ENCODE assay signal across 3 cellular contexts in the genomic region with DNA sequence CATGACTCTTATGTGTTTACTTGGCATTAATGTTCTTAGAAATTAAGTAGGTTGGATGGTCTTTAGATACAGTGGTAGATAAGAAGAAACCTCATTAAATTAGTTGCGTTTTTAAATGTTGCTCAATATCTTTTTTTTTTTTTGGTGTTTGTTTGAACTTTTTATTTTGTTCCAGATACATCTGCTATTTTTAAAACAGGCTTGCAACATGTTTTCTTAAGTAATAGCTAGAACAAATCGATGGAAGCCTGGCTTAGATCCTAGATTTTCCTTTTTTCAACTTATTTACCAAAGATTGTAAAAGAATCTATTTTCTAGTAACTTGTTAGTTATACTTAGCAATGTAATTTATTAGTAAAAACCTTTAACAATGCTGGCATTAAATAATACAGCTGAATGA.
TF ChIP-seq lines count a peak whose summit lies in the region.

No MANE protein-coding gene starts in this region.

TF ChIP-seq in liver, 16 proteins besides CTCF, POLR2A, EP300 and RAD21:
- TF ChIP-seq FOXA1 (IDR thresholded peaks at IDR 0.05) (no peak), RXRA (IDR thresholded peaks at IDR 0.05) (peak; percentile 32 to 42), NR2F2 (IDR thresholded peaks at IDR 0.05) (no peak), HNF4G (IDR thresholded peaks at IDR 0.05) (no peak), EGR1 (IDR thresholded peaks at IDR 0.05; ENCODE audit: low read depth in 2 of 2) (no peak), FOXA2 (IDR thresholded peaks at IDR 0.05) (no peak), TAF1 (conservative IDR thresholded peaks at IDR 0.05) (no peak), JUND (IDR thresholded peaks at IDR 0.05) (no peak), MAX (IDR thresholded peaks at IDR 0.05) (peak; percentile 14), HNF4A (conservative IDR thresholded peaks at IDR 0.05) (peak; percentile 32 to 52), REST (IDR thresholded peaks at IDR 0.05) (no peak)
- TF ChIP-seq, protein P1, sequence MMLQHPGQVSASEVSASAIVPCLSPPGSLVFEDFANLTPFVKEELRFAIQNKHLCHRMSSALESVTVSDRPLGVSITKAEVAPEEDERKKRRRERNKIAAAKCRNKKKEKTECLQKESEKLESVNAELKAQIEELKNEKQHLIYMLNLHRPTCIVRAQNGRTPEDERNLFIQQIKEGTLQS (IDR thresholded peaks at IDR 0.05) = peak; percentile 15
TF ChIP-seq in liver: peak in this region for 4.

TF ChIP-seq in HepG2, 621 proteins besides CTCF, POLR2A, EP300 and RAD21 (continues in another document):
- TF ChIP-seq RBAK (CRISPR knock-in tag; IDR thresholded peaks at IDR 0.05) (no peak), ZBTB43 (CRISPR knock-in tag; conservative IDR thresholded peaks at IDR 0.05) (no peak), RFX3 (CRISPR knock-in tag; IDR thresholded peaks at IDR 0.05) (no peak), MEF2D (CRISPR knock-in tag; IDR thresholded peaks at IDR 0.05) (no peak), ZNF883 (CRISPR knock-in tag; IDR thresholded peaks at IDR 0.05; ENCODE audit: not compliant biosample characterization) (no peak), ZNF280B (CRISPR knock-in tag; IDR thresholded peaks at IDR 0.05; ENCODE audit: borderline replicate concordance) (no peak), FOXO1 (CRISPR knock-in tag; IDR thresholded peaks at IDR 0.05) (no peak), RFXANK (CRISPR knock-in tag; IDR thresholded peaks at IDR 0.05) (no peak), ZFP37 (CRISPR knock-in tag; IDR thresholded peaks at IDR 0.05; ENCODE audit: borderline replicate concordance) (no peak), ZNF782 (CRISPR knock-in tag; IDR thresholded peaks at IDR 0.05; ENCODE audit: borderline replicate concordance) (no peak), NFIB (CRISPR knock-in tag; IDR thresholded peaks at IDR 0.05; ENCODE audit: borderline replicate concordance) (no peak)
- TF ChIP-seq, protein P2, sequence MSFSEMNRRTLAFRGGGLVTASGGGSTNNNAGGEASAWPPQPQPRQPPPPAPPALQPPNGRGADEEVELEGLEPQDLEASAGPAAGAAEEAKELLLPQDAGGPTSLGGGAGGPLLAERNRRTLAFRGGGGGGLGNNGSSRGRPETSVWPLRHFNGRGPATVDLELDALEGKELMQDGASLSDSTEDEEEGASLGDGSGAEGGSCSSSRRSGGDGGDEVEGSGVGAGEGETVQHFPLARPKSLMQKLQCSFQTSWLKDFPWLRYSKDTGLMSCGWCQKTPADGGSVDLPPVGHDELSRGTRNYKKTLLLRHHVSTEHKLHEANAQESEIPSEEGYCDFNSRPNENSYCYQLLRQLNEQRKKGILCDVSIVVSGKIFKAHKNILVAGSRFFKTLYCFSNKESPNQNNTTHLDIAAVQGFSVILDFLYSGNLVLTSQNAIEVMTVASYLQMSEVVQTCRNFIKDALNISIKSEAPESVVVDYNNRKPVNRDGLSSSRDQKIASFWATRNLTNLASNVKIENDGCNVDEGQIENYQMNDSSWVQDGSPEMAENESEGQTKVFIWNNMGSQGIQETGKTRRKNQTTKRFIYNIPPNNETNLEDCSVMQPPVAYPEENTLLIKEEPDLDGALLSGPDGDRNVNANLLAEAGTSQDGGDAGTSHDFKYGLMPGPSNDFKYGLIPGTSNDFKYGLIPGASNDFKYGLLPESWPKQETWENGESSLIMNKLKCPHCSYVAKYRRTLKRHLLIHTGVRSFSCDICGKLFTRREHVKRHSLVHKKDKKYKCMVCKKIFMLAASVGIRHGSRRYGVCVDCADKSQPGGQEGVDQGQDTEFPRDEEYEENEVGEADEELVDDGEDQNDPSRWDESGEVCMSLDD (CRISPR knock-in tag; IDR thresholded peaks at IDR 0.05; ENCODE audit: borderline replicate concordance) = no peak
- TF ChIP-seq, protein P3, sequence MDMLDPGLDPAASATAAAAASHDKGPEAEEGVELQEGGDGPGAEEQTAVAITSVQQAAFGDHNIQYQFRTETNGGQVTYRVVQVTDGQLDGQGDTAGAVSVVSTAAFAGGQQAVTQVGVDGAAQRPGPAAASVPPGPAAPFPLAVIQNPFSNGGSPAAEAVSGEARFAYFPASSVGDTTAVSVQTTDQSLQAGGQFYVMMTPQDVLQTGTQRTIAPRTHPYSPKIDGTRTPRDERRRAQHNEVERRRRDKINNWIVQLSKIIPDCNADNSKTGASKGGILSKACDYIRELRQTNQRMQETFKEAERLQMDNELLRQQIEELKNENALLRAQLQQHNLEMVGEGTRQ (IDR thresholded peaks at IDR 0.05; ENCODE audit: low read depth, low read length) = no peak
- TF ChIP-seq, protein P3 (CRISPR knock-in tag; IDR thresholded peaks at IDR 0.05; ENCODE audit: borderline replicate concordance) = no peak

TF ChIP-seq in H1, 55 proteins besides CTCF, POLR2A, EP300 and RAD21:
- TF ChIP-seq TAF7 (optimal IDR thresholded peaks at IDR 0.05; ENCODE audit: borderline replicate concordance, low read depth, low read length) = no peak
- TF ChIP-seq KDM1A (IDR thresholded peaks at IDR 0.05; ENCODE audit: borderline replicate concordance, low read length) = no peak
- TF ChIP-seq, protein P1 (IDR thresholded peaks at IDR 0.05; ENCODE audit: insufficient read depth, low read depth, low read length) = no peak
- TF ChIP-seq KDM4A (IDR thresholded peaks at IDR 0.05; ENCODE audit: low read depth, low read length, severe bottlenecking) = no peak
- no peak for TF ChIP-seq SP4 (IDR thresholded peaks at IDR 0.05; ENCODE audit: low read length)
- no peak for TF ChIP-seq JUND (IDR thresholded peaks at IDR 0.05; ENCODE audit: low read length)
- no peak for TF ChIP-seq TEAD4 (IDR thresholded peaks at IDR 0.05; ENCODE audit: low read depth, low read length)
